ENCODE assay signal across 8 cellular contexts in the genomic region with DNA sequence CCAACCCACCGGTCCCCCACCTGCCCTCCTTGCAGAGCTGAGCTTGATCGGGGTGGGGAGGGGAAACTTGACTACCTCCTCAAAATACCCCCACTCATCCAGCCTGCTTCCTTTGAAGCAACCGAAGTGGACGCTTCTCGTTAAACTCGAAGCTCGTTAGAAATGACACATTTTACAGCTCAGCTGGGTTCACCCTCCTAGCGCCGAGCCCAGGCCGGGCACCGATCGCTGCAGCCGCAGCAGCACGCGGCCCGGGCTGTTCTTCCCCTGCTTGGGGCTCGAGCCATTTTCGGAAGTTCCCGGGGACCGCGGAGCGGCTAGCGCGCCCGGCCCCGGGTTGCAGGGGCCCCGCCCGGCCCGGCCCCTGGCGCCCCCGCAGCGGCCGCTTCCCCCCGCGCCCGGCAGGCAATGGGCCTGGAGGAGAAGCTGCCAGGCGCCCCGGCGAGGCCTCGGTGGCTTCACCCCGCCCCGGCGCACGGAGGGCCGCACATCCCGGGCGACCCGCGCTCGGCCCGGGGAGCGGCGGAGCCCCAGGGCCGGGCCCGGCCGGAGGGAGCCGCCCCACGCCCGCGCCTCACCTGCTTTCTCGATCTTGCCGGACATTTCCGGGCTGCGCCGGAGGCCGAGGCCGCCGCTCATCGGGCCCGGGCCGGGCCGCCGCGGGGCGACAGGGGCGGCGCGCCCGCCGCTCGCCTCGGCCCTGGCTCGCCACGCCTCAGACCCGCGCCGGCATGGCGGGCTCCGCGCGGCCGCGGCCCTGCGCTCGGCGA. TPM values are rescaled to one million over a fixed set of nuclear protein-coding genes. Genes with fewer than 3 reads are reported as not detected.
DNase-seq lines count a peak whose midpoint lies in the region; ATAC-seq and TF ChIP-seq lines count a peak whose summit lies in the region.

No MANE protein-coding gene starts in this region.

- H3K27me3 ChIP-seq in iPS-15b (ENCODE audit: control insufficient read depth, insufficient read depth, low read length) (no peaks in the 10 kb centered on the region), skeletal muscle tissue (ENCODE audit: control insufficient read depth in 3 of 3, insufficient read depth in 3 of 3, low read length in 3 of 3) (no peaks in the 10 kb centered on the region)

- peak overlapping the region; percentile 79 for H3K27ac ChIP-seq in RWPE1
- peak overlapping the region; percentile 3 for H3K27ac ChIP-seq in skeletal muscle tissue (ENCODE audit: low read depth, low read length)

- DNase-seq in GM13976 (ENCODE audit: low spot score) (peak; percentile 77), RWPE1 (ENCODE audit: low spot score) (peak; percentile 60), astrocyte of the spinal cord (ENCODE audit: low read depth, low spot score) (peak; percentile 33), middle frontal gyrus (ENCODE audit: extremely low spot score, low spot score) (no peak), islet precursor cell (no peak)

- H3K9me3 ChIP-seq in iPS-15b (ENCODE audit: control insufficient read depth, insufficient read depth, low read length) (no peaks in the 10 kb centered on the region), skeletal muscle tissue (ENCODE audit: control insufficient read depth in 3 of 3, low read length in 3 of 3) (no peaks in the 10 kb centered on the region)

- H3K4me1 ChIP-seq in iPS-15b (ENCODE audit: control insufficient read depth, insufficient read depth, low read length) (peaks cover 2% of the 10 kb centered on the region), skeletal muscle tissue (ENCODE audit: control insufficient read depth in 3 of 3, insufficient read depth in 3 of 3, low read length in 3 of 3) (peaks cover 41 to 50% (median 44%) of the 10 kb centered on the region in 3 donors)

- CTCF ChIA-PET in RWPE1 (lab: Yijun Ruan, JAX) = interaction anchor here (0.6 to 2.9 kb wide), 14 partner anchors 12 to 527 kb away, joined by 3 to 40 read pairs (median 4); no protein-coding TSS in a partner anchor

- ATAC-seq in HG02642 (IDR thresholded peaks at IDR 0.05; ENCODE audit: poor library complexity, unreplicated experiment) = peak; percentile 38

- in situ Hi-C loops in GM13976 (cut with MboI; ENCODE audit: low sequenced_read_pairs, unreplicated experiment) = loop anchor here (10.0 kb wide), 1 partner anchor 65 kb away; no protein-coding TSS in a partner anchor
- in situ Hi-C loops in astrocyte of the spinal cord (cut with HindIII; ENCODE audit: low sequenced_read_pairs) = no loop called here

- H3K4me3 ChIP-seq in astrocyte of the spinal cord (ENCODE audit: low read depth, low read length) (peak overlapping the region; percentile 69), iPS-15b (ENCODE audit: low read depth, low read length) (peak overlapping the region; percentile 79), skeletal muscle tissue (ENCODE audit: low read length in 3 of 3) (peak overlapping the region; percentile 83 to 87 (median 83))

- no peak for TF ChIP-seq CTCF in GM13976 (IDR thresholded peaks at IDR 0.05; ENCODE audit: borderline replicate concordance, control extremely low read depth, extremely low read depth, insufficient read depth, missing control alignments)
- TF ChIP-seq CTCF in RWPE1 (conservative IDR thresholded peaks at IDR 0.05; ENCODE audit: low read depth) = no peak
- no peak for TF ChIP-seq CTCF in astrocyte of the spinal cord (IDR thresholded peaks at IDR 0.05; ENCODE audit: low read depth, low read length)

- H3K36me3 ChIP-seq in iPS-15b (ENCODE audit: control insufficient read depth, insufficient read depth, low read length) (no peaks in the 10 kb centered on the region), skeletal muscle tissue (ENCODE audit: control insufficient read depth in 3 of 3, insufficient read depth in 3 of 3, low read length in 3 of 3) (no peaks in the 10 kb centered on the region)

- POLR2A ChIA-PET in RWPE1 (lab: Yijun Ruan, JAX; ENCODE audit: low non-redundant PET) = interaction anchor here (0.6 kb wide), 2 partner anchors 24 to 366 kb away, joined by 3 to 4 read pairs; no protein-coding TSS in a partner anchor

- H3K9ac ChIP-seq in iPS-15b (ENCODE audit: low read depth, low read length) (peak overlapping the region; percentile 54), skeletal muscle tissue (ENCODE audit: low read depth in 1 of 3, low read length in 3 of 3) (peak overlapping the region; percentile 87 to 89 (median 88))

RNA-seq across cellular contexts. Expression of gene RAPGEF1, which starts 0.5 kb away (rescaled TPM):
- total RNA-seq in skeletal muscle tissue = 19.8 TPM

Comparison
In these comparisons a context has a peak if more than half of its experiments do, and no peak if none do; other contexts are left out.
1. DNase-seq: peak in GM13976 (single experiment), RWPE1 (single experiment) and astrocyte of the spinal cord (single experiment); none in middle frontal gyrus (single experiment) and islet precursor cell (single experiment).
2. Peak in every context shown above with its lines, with median percentiles within 50 percentile points of each other: H3K4me3 ChIP-seq.